9 cellular contexts compared by ENCODE assay signal in genomic region chr18:24019641-24020331, GRCh38. TPM values are rescaled to one million over a fixed set of nuclear protein-coding genes. Genes with fewer than 3 reads are reported as not detected.
DNase-seq lines count a peak whose midpoint lies in the region; ATAC-seq, FAIRE-seq and TF ChIP-seq lines count a peak whose summit lies in the region.
"Had no signal": no experiment of that assay in that cellular context is flagged by ENCODE, and none has a peak within 500 bp of the region (broad histone marks: within the 10 kb centered on the region; RNA-seq: fewer than 3 reads in every experiment).

No MANE protein-coding gene starts in this region.

- H3K36me3 ChIP-seq in Peyer's patch (no peaks in the 10 kb centered on the region), colonic mucosa (no peaks in the 10 kb centered on the region), pancreas (no peaks in the 10 kb centered on the region)

- H3K36me3 Mint-ChIP-seq in MCF 10A (ENCODE audit: insufficient read depth, unreplicated experiment), result peaks cover 6% of the 10 kb centered on the region

- H3K4me1 ChIP-seq in Peyer's patch (peaks cover 0 to 22% (median 8%) of the 10 kb centered on the region in 4 donors), colonic mucosa (no peaks in the 10 kb centered on the region), pancreas (peaks cover 8 to 14% (median 12%) of the 10 kb centered on the region in 3 donors)

- no peak for TF ChIP-seq POLR2A in Peyer's patch (IDR thresholded peaks at IDR 0.05)

- no peaks in the 10 kb centered on the region for H3K27me3 ChIP-seq in Peyer's patch
- no peaks in the 10 kb centered on the region for H3K27me3 ChIP-seq in colonic mucosa
- H3K27me3 ChIP-seq in pancreas, result no peaks in the 10 kb centered on the region

- no peaks in the 10 kb centered on the region for H3K9me3 ChIP-seq in Peyer's patch
- H3K9me3 ChIP-seq in colonic mucosa, result no peaks in the 10 kb centered on the region
- no peaks in the 10 kb centered on the region for H3K9me3 ChIP-seq in pancreas

- BruUV-seq in MCF 10A (replicated peaks; lab: Mats Ljungman, UMichigan), result no TSS peak

- FAIRE-seq in pancreas (lab: Jason Lieb, UNC), result no peak
- FAIRE-seq: K562 had no signal

- no peaks in the 10 kb centered on the region for H3K27me3 Mint-ChIP-seq in MCF 10A (ENCODE audit: insufficient read depth, unreplicated experiment)

- H3K4me3 ChIP-seq in Peyer's patch (no peak overlapping the region), colonic mucosa (no peak overlapping the region), pancreas (no peak overlapping the region)
- H3K4me3 ChIP-seq: K562 had no signal

- H3K27ac ChIP-seq in Peyer's patch (peak overlapping the region in 2 of 4 donors; percentile 21 to 65), colonic mucosa (no peak overlapping the region), pancreas (no peak overlapping the region), substantia nigra (ENCODE audit: low read depth, low read length, poor library complexity, severe bottlenecking) (no peak overlapping the region)

- TF ChIP-seq CTCF in Peyer's patch (IDR thresholded peaks at IDR 0.05) (no peak), MCF 10A (IDR thresholded peaks at IDR 0.05; ENCODE audit: unreplicated experiment) (no peak), colonic mucosa (IDR thresholded peaks at IDR 0.05) (no peak), pancreas (IDR thresholded peaks at IDR 0.05) (no peak)

- H3K9ac ChIP-seq in colonic mucosa (ENCODE audit: low read depth in 2 of 2, low read length in 2 of 2), result no peak overlapping the region

- no peak overlapping the region for H3K27ac Mint-ChIP-seq in MCF 10A (ENCODE audit: low read depth, unreplicated experiment)

- POLR2A ChIA-PET in MCF 10A (lab: Yijun Ruan, JAX), result interaction anchor here (0.8 kb wide), 1 partner anchor 8 kb away, joined by 3 read pairs; no protein-coding TSS in a partner anchor

- no peaks in the 10 kb centered on the region for H3K9me3 Mint-ChIP-seq in MCF 10A (ENCODE audit: unreplicated experiment)

- peaks cover 38% of the 10 kb centered on the region for H3K4me1 Mint-ChIP-seq in MCF 10A (ENCODE audit: insufficient read depth, unreplicated experiment)

- CTCF ChIA-PET in MCF 10A (lab: Yijun Ruan, JAX), result no interaction called here

- intact Hi-C loops in MCF 10A (cut with micrococcal nuclease) (loop anchor here (5.0 kb wide), 1 partner anchor 98 kb away; no protein-coding TSS in a partner anchor), colonic mucosa (cut with DNase I) (no loop called here), pancreas (cut with DNase I) (no loop called here)

- 77 to 84% methylated on average over 5 of the region's 5 CpGs for WGBS in pancreas, 2 donors

- ATAC-seq in GM18519 (IDR thresholded peaks at IDR 0.05; ENCODE audit: low FRiP score, unreplicated experiment) (peak; percentile 82), HG02763 (IDR thresholded peaks at IDR 0.05; ENCODE audit: unreplicated experiment) (peak; percentile 77), pancreas (no peak)
- ATAC-seq: K562 had no signal

- DNase-seq in Peyer's patch (peak in 2 of 3 donors; percentile 77), MCF 10A (ENCODE audit: unreplicated experiment) (no peak), colonic mucosa (no peak), pancreas (no peak), substantia nigra (lab: John Stamatoyannopoulos, UW) (no peak)
- peak; percentile 80 for DNase-seq in central memory CD4-positive, alpha-beta T cell

- no peak overlapping the region for H3K4me3 Mint-ChIP-seq in MCF 10A (ENCODE audit: unreplicated experiment)

RNA-seq across cellular contexts. Expression of gene TTC39C, which starts 5.2 kb away (rescaled TPM):
- total RNA-seq in Peyer's patch, result 10 to 100 TPM; 11.0 to 32.2 (median 14.2) TPM
- 11.4 and 12.9 TPM in 2 replicates for total RNA-seq in MCF 10A (2022)
- 1 to 10 TPM; 8.8 to 9.5 TPM for total RNA-seq in colonic mucosa
- total RNA-seq in pancreas, result 10 to 100 TPM; 10.1 to 18.2 (median 12.2) TPM
- polyA plus RNA-seq in pancreas, result 10 to 100 TPM; 20.0 to 27.1 TPM

Comparison
In these comparisons a context has a peak if more than half of its experiments do, and no peak if none do; other contexts are left out.
1. ATAC-seq: peak in GM18519 (single experiment) and HG02763 (single experiment); none in pancreas (0 of 4).
2. DNase-seq: peak in Peyer's patch (2 of 3) and central memory CD4-positive, alpha-beta T cell (single experiment); none in MCF 10A (single experiment), colonic mucosa (single experiment), pancreas (0 of 6) and substantia nigra (0 of 49).